In genomic region chr5:124365491-124365890, GRCh38 we compare ENCODE assay signal across 13 cellular contexts.
DNase-seq lines count a peak whose midpoint lies in the region; TF ChIP-seq lines count a peak whose summit lies in the region.
"Had no signal": no experiment of that assay in that cellular context is flagged by ENCODE, and none has a peak within 500 bp of the region (broad histone marks: within the 10 kb centered on the region; RNA-seq: fewer than 3 reads in every experiment).

No MANE protein-coding gene starts in this region.

- no peaks in the 10 kb centered on the region for H3K27me3 ChIP-seq in Karpas-422 (ENCODE audit: low read length)
- H3K27me3 ChIP-seq in tibial artery = no peaks in the 10 kb centered on the region

- H3K9me3 Mint-ChIP-seq in brain = peaks cover 11 to 49% (median 42%) of the 10 kb centered on the region in 5 experiments
- H3K9me3 Mint-ChIP-seq: T-helper 2 cell treated with Interferon-gamma antibody and Interleukin-4, amounts not matched to agents 5 μg/mL and 100 μg/mL, for 36 hours had no signal

- no peaks in the 10 kb centered on the region for H3K79me2 ChIP-seq in Karpas-422 (ENCODE audit: low read length)

- H3K36me3 ChIP-seq in Karpas-422 (ENCODE audit: insufficient read depth, low read length) (no peaks in the 10 kb centered on the region), tibial artery (no peaks in the 10 kb centered on the region)

- H3K27ac ChIP-seq in Karpas-422 (ENCODE audit: low read length) = no peak overlapping the region
- H3K27ac ChIP-seq in tibial artery = no peak overlapping the region

- H3K4me1 Mint-ChIP-seq in brain = peaks cover 26% of the 10 kb centered on the region
- H3K4me1 Mint-ChIP-seq: activated CD8-positive, alpha-beta memory T cell treated with anti-CD3 and anti-CD28 coated beads, Interleukin-2, amount 10 ng/mL, durations not matched to agents 7 days and 5 days had no signal

- DNase-seq in D341Med (ENCODE audit: low spot score) (peak; percentile 35), NCI-H1105 treated with DMSO at 0.1 percent for 48 hours (lab: John Stamatoyannopoulos, UW) (peak; percentile 88), NCI-H510A (lab: John Stamatoyannopoulos, UW) (peak; percentile 81), Karpas-422 (no peak), A172 (ENCODE audit: low spot score) (no peak), tibial artery (no peak), LoVo (ENCODE audit: low spot score) (no peak)
- DNase-seq: activated CD4-positive, alpha-beta T cell treated with anti-CD3 and anti-CD28 coated beads for 1 hour; activated CD8-positive, alpha-beta memory T cell treated with anti-CD3 and anti-CD28 coated beads, Interleukin-2, amount 10 ng/mL, durations not matched to agents 7 days and 5 days; activated effector memory CD4-positive, alpha-beta T cell treated with Interleukin-2 at 50 U/mL for 16 hours; left colon had no signal

- H3K27ac Mint-ChIP-seq in brain = peak overlapping the region; percentile 74 to 93 (median 77)
- H3K27ac Mint-ChIP-seq: activated CD8-positive, alpha-beta memory T cell treated with anti-CD3 and anti-CD28 coated beads, Interleukin-2, amount 10 ng/mL, durations not matched to agents 7 days and 5 days; T-helper 2 cell treated with Interferon-gamma antibody and Interleukin-4, amounts not matched to agents 5 μg/mL and 100 μg/mL, for 36 hours had no signal

- peaks cover 3% of the 10 kb centered on the region for H3K27me3 Mint-ChIP-seq in brain
- H3K27me3 Mint-ChIP-seq: activated CD8-positive, alpha-beta memory T cell treated with anti-CD3 and anti-CD28 coated beads, Interleukin-2, amount 10 ng/mL, durations not matched to agents 7 days and 5 days had no signal

- H3K9me3 ChIP-seq in Karpas-422 (ENCODE audit: low read length) (no peaks in the 10 kb centered on the region), tibial artery (no peaks in the 10 kb centered on the region)

- no peak overlapping the region for H3K9ac ChIP-seq in Karpas-422 (ENCODE audit: low read length)

- H3K4me2 ChIP-seq in Karpas-422 (ENCODE audit: low read depth, low read length, poor library complexity, severe bottlenecking) = no peak overlapping the region

- no peak for TF ChIP-seq CTCF in brain (conservative IDR thresholded peaks at IDR 0.05)
- TF ChIP-seq CTCF in tibial artery (IDR thresholded peaks at IDR 0.05) = no peak

- no peaks in the 10 kb centered on the region for H3K9me2 ChIP-seq in Karpas-422 (replicated peaks; ENCODE audit: insufficient read depth, low read length)

- H3K36me3 Mint-ChIP-seq in brain = peaks cover 18% of the 10 kb centered on the region
- H3K36me3 Mint-ChIP-seq: activated CD8-positive, alpha-beta memory T cell treated with anti-CD3 and anti-CD28 coated beads, Interleukin-2, amount 10 ng/mL, durations not matched to agents 7 days and 5 days had no signal

- H3K4me3 ChIP-seq in Karpas-422 (ENCODE audit: low read length) = no peak overlapping the region
- H3K4me3 ChIP-seq in tibial artery = no peak overlapping the region

- H4K20me1 ChIP-seq in Karpas-422 (ENCODE audit: insufficient read depth, low read depth, low read length) = no peaks in the 10 kb centered on the region

- intact Hi-C loops in tibial artery (cut with DNase I; ENCODE audit: low total_unique reads) = no loop called here

- H3K4me1 ChIP-seq in Karpas-422 (ENCODE audit: low read length) = no peaks in the 10 kb centered on the region
- no peaks in the 10 kb centered on the region for H3K4me1 ChIP-seq in tibial artery

- H3K4me3 Mint-ChIP-seq in brain = no peak overlapping the region
- H3K4me3 Mint-ChIP-seq: activated CD8-positive, alpha-beta memory T cell treated with anti-CD3 and anti-CD28 coated beads, Interleukin-2, amount 10 ng/mL, durations not matched to agents 7 days and 5 days; T-helper 2 cell treated with Interferon-gamma antibody and Interleukin-4, amounts not matched to agents 5 μg/mL and 100 μg/mL, for 36 hours had no signal

- no peak overlapping the region for H2AFZ ChIP-seq in Karpas-422 (ENCODE audit: low read length)

Comparison
In these comparisons a context has a peak if more than half of its experiments do, and no peak if none do; other contexts are left out.
1. DNase-seq: peak in D341Med (single experiment), NCI-H1105 treated with DMSO at 0.1 percent for 48 hours (single experiment) and NCI-H510A (single experiment); none in Karpas-422 (single experiment), A172 (single experiment), tibial artery (0 of 2) and LoVo (single experiment).